In genomic region chr4:56506110-56506705, GRCh38 we compare ENCODE assay signal across 8 cellular contexts. TPM values are rescaled to one million over a fixed set of nuclear protein-coding genes. Genes with fewer than 3 reads are reported as not detected.
DNase-seq lines count a peak whose midpoint lies in the region; ATAC-seq and TF ChIP-seq lines count a peak whose summit lies in the region.

No MANE protein-coding gene starts in this region.

- no peak for DNase-seq in AG09309 (ENCODE audit: low read depth)
- no peak for DNase-seq in effector CD4-positive, alpha-beta T cell
- no peak for DNase-seq in AML-193 (lab: John Stamatoyannopoulos, UW)
- no peak for DNase-seq in ureter (ENCODE audit: low spot score)

- H3K4me3 Mint-ChIP-seq in dendritic cell treated with granulocyte-macrophage colony-stimulating factor and Interleukin-4, amounts not matched to agents 40 ng/mL and 50 ng/mL, for 4 days: peak overlapping the region; percentile 82

- H3K27ac ChIP-seq in muscle layer of duodenum (ENCODE audit: low read length): peak overlapping the region; percentile 23

- peaks cover 17% of the 10 kb centered on the region for H3K4me1 Mint-ChIP-seq in dendritic cell treated with granulocyte-macrophage colony-stimulating factor and Interleukin-4, amounts not matched to agents 40 ng/mL and 50 ng/mL, for 4 days (ENCODE audit: low read depth)

- peaks cover 3 to 6% of the 10 kb centered on the region in 2 donors for H3K4me1 ChIP-seq in muscle layer of duodenum (ENCODE audit: control insufficient read depth in 1 of 2, insufficient read depth in 2 of 2, low read length in 2 of 2)

- peak overlapping the region; percentile 17 for H3K27ac Mint-ChIP-seq in dendritic cell treated with granulocyte-macrophage colony-stimulating factor and Interleukin-4, amounts not matched to agents 40 ng/mL and 50 ng/mL, for 4 days

- peaks cover 19% of the 10 kb centered on the region for H3K27me3 Mint-ChIP-seq in dendritic cell treated with granulocyte-macrophage colony-stimulating factor and Interleukin-4, amounts not matched to agents 40 ng/mL and 50 ng/mL, for 4 days

- H3K36me3 Mint-ChIP-seq in dendritic cell treated with granulocyte-macrophage colony-stimulating factor and Interleukin-4, amounts not matched to agents 40 ng/mL and 50 ng/mL, for 4 days (ENCODE audit: low read depth): peaks cover 16% of the 10 kb centered on the region

- no peaks in the 10 kb centered on the region for H3K9me3 ChIP-seq in muscle layer of duodenum (ENCODE audit: control insufficient read depth in 1 of 2, low read length in 2 of 2)

- peaks cover 4 to 7% of the 10 kb centered on the region in 2 donors for H3K36me3 ChIP-seq in muscle layer of duodenum (ENCODE audit: control insufficient read depth in 1 of 2, insufficient read depth in 2 of 2, low read length in 2 of 2)

- H3K27me3 ChIP-seq in muscle layer of duodenum (ENCODE audit: low read depth, low read length): no peaks in the 10 kb centered on the region

- H3K4me3 ChIP-seq in AG09309 (ENCODE audit: control insufficient read depth, low read depth, low read length) (peak overlapping the region; percentile 64), muscle layer of duodenum (ENCODE audit: low read depth in 1 of 2, low read length in 2 of 2) (peak overlapping the region; percentile 60 to 80)

- intact Hi-C loops in dendritic cell treated with granulocyte-macrophage colony-stimulating factor and Interleukin-4, amounts not matched to agents 40 ng/mL and 50 ng/mL, for 4 days (cut with micrococcal nuclease): no loop called here

- TF ChIP-seq CTCF in AG09309 (IDR thresholded peaks at IDR 0.05; ENCODE audit: control insufficient read depth, insufficient read depth, low read depth, low read length, missing control alignments): no peak

- peak; percentile 8 for ATAC-seq in HG02610 (IDR thresholded peaks at IDR 0.05; ENCODE audit: unreplicated experiment)
- no peak for ATAC-seq in HG02884 (IDR thresholded peaks at IDR 0.05; ENCODE audit: unreplicated experiment)

- H3K9me3 Mint-ChIP-seq in dendritic cell treated with granulocyte-macrophage colony-stimulating factor and Interleukin-4, amounts not matched to agents 40 ng/mL and 50 ng/mL, for 4 days: no peaks in the 10 kb centered on the region

RNA-seq across cellular contexts. Expression of gene ARL9, which starts 0.6 kb away (rescaled TPM):
- 1.3 TPM for total RNA-seq in ureter

RNA-seq across cellular contexts. Expression of gene SRP72, which starts 38.8 kb away (rescaled TPM):
- total RNA-seq in ureter: 108 TPM
